In genomic region chr3:143814358-143814968, GRCh38 we compare ENCODE assay signal across 10 cellular contexts. TPM values are rescaled to one million over a fixed set of nuclear protein-coding genes. Genes with fewer than 3 reads are reported as not detected.
DNase-seq lines count a peak whose midpoint lies in the region; ATAC-seq and TF ChIP-seq lines count a peak whose summit lies in the region.
"Had no signal": no experiment of that assay in that cellular context is flagged by ENCODE, and none has a peak within 500 bp of the region (broad histone marks: within the 10 kb centered on the region; RNA-seq: fewer than 3 reads in every experiment).

No MANE protein-coding gene starts in this region.

- H3K79me2 ChIP-seq in osteoblast (ENCODE audit: insufficient read depth, low read length) = no peaks in the 10 kb centered on the region

- intact Hi-C loops in left ventricle myocardium superior (cut with micrococcal nuclease) = no loop called here
- intact Hi-C loops in A673 (cut with micrococcal nuclease; ENCODE audit: unreplicated experiment) = no loop called here

- no peak for TF ChIP-seq CTCF in NB4 (IDR thresholded peaks at IDR 0.05; ENCODE audit: low read depth, low read length)
- no peak for TF ChIP-seq CTCF in A673 (conservative IDR thresholded peaks at IDR 0.05; ENCODE audit: low read depth, low read length)
- TF ChIP-seq CTCF in osteoblast (IDR thresholded peaks at IDR 0.05; ENCODE audit: extremely low read depth, low read depth, low read length) = no peak

- H3K36me3 ChIP-seq in A673 (ENCODE audit: insufficient read depth, low read length, poor library complexity, severe bottlenecking) (no peaks in the 10 kb centered on the region), osteoblast (ENCODE audit: insufficient read depth, low read length) (no peaks in the 10 kb centered on the region)
- H3K36me3 ChIP-seq: thoracic aorta had no signal

- peak; percentile 5 for DNase-seq in NB4 (ENCODE audit: low read depth)
- no peak for DNase-seq in left ventricle myocardium superior
- no peak for DNase-seq in A673 (ENCODE audit: low spot score)
- no peak for DNase-seq in amygdala (lab: John Stamatoyannopoulos, UW)
- no peak for DNase-seq in osteoblast (ENCODE audit: insufficient read length, low spot score, missing footprints)
- no peak for DNase-seq in DMS 273 (lab: John Stamatoyannopoulos, UW; ENCODE audit: unreplicated experiment)
- DNase-seq: T-helper 9 cell had no signal

- no peak overlapping the region for H3K4me2 ChIP-seq in osteoblast (ENCODE audit: insufficient read depth, low read length)

- no peaks in the 10 kb centered on the region for H4K20me1 ChIP-seq in osteoblast (ENCODE audit: insufficient read depth, low read length)

- H3K9me3 ChIP-seq in A673 (ENCODE audit: low read depth, low read length, poor library complexity, severe bottlenecking) (no peaks in the 10 kb centered on the region), osteoblast (ENCODE audit: low read depth, low read length) (no peaks in the 10 kb centered on the region)
- H3K9me3 ChIP-seq: thoracic aorta had no signal

- H2AFZ ChIP-seq in osteoblast (ENCODE audit: low read length) = no peak overlapping the region

- ATAC-seq in GM18858 (IDR thresholded peaks at IDR 0.05; ENCODE audit: unreplicated experiment) = peak; percentile 50
- peak; percentile 64 for ATAC-seq in GM21717 (IDR thresholded peaks at IDR 0.05; ENCODE audit: unreplicated experiment)
- ATAC-seq in left ventricle myocardium superior = peak; percentile 47

- no peaks in the 10 kb centered on the region for H3K4me1 ChIP-seq in A673 (ENCODE audit: insufficient read depth, low read length, poor library complexity, severe bottlenecking)
- no peaks in the 10 kb centered on the region for H3K4me1 ChIP-seq in osteoblast (ENCODE audit: insufficient read depth, low read length)

- CTCF ChIA-PET in A673 (lab: Charles Lee) = no interaction called here

- no peaks in the 10 kb centered on the region for H3K27me3 ChIP-seq in A673 (replicated peaks; ENCODE audit: insufficient read depth, low read depth, low read length, poor library complexity)
- no peaks in the 10 kb centered on the region for H3K27me3 ChIP-seq in osteoblast (ENCODE audit: insufficient read depth, low read length)

- H3K4me3 ChIP-seq in NB4 (ENCODE audit: low read depth, low read length) (no peak overlapping the region), A673 (ENCODE audit: low read depth, low read length, poor library complexity, severe bottlenecking) (no peak overlapping the region), osteoblast (ENCODE audit: insufficient read depth, low read length) (no peak overlapping the region)
- H3K4me3 ChIP-seq: thoracic aorta had no signal

- no peak overlapping the region for H3K27ac ChIP-seq in A673 (ENCODE audit: low read depth, low read length, poor library complexity, severe bottlenecking)
- no peak overlapping the region for H3K27ac ChIP-seq in osteoblast (ENCODE audit: low read depth, low read length)

- no peak for TF ChIP-seq POLR2A in NB4 (IDR thresholded peaks at IDR 0.05; ENCODE audit: extremely low read depth, insufficient read length)

- no TSS peak for BruUV-seq in A673 (replicated peaks; lab: Mats Ljungman, UMichigan)

- POLR2A ChIA-PET in A673 (lab: Charles Lee; ENCODE audit: low non-redundant PET) = no interaction called here

RNA-seq across cellular contexts. Expression of gene SLC9A9, which starts 33.8 kb away (rescaled TPM):
- total RNA-seq in left ventricle myocardium superior (5.6 TPM), A673 (2021) (1.4 and 2.0 TPM in 2 replicates), osteoblast (6.5 and 8.3 TPM in 2 replicates)
